Comparison of ENCODE assay signal across 27 cellular contexts in the genomic region with DNA sequence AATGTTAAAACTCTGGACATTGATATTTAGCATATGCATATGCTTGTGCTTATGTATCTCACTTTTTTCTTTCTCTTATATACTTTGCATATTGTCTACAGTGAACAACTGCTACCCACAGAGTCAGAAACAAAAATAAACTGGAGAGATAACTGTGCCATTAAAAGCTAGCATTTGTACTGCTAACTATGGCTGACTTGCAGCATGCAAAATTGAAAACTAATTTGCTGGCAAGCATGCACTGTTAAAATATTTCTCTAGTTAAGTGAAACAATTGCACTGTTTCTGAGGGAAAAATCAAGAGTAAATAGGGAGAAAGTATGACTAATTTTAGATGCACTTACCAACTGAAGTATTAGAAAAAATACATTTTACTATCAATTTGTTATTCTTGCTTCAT.
"Had no signal": no experiment of that assay in that cellular context is flagged by ENCODE, and none has a peak within 500 bp of the region (broad histone marks: within the 10 kb centered on the region; RNA-seq: fewer than 3 reads in every experiment).

No MANE protein-coding gene starts in this region.

- H3K27ac ChIP-seq: brain microvascular endothelial cell, cardiac muscle cell, KMS-11, Peyer's patch, RWPE1 had no signal

- H3K4me2 ChIP-seq: KMS-11 had no signal

- H3K27me3 ChIP-seq: brain microvascular endothelial cell, cardiac muscle cell, MG63, Peyer's patch had no signal

- H3K9ac ChIP-seq: KMS-11 had no signal

- DNase-seq: activated CD4-positive, alpha-beta T cell treated with anti-CD3 and anti-CD28 coated beads for 48 hours; activated CD4-positive, alpha-beta T cell treated with anti-CD3 and anti-CD28 coated beads, Interleukin-2, amount 50 U/mL, for 4 hours; activated CD4-positive, CD25-positive, alpha-beta regulatory T cell treated with anti-CD3 and anti-CD28 coated beads, Interleukin-2, amount 50 U/mL, for 72 hours; activated CD8-positive, alpha-beta memory T cell treated with anti-CD3 and anti-CD28 coated beads, Interleukin-2, amount 10 ng/mL, durations not matched to agents 7 days and 5 days; activated gamma-delta T cell; activated naive CD4-positive, alpha-beta T cell treated with anti-CD3 and anti-CD28 coated beads for 36 hours; activated naive CD8-positive, alpha-beta T cell treated with anti-CD3 and anti-CD28 coated beads, Interleukin-2, amount 10 ng/mL, durations not matched to agents 7 days and 5 days; activated T-cell treated with anti-CD3 and anti-CD28 coated beads, Interleukin-2, amount 50 U/mL, for 24 hours; aorta; brain microvascular endothelial cell; MG63; MV-4-11; NCI-H1092 treated with DMSO at 0.1 percent for 48 hours; NCI-H1436 treated with DMSO at 0.1 percent for 48 hours; NCI-H187; NCI-H2081; NCI-H510A treated with DMSO at 0.1 percent for 48 hours; NCI-H69; NK-92 treated with Interleukin-12 subunit alpha and Interleukin-12 subunit beta, amount 100 ng/mL, for 24 hours; Peyer's patch; SHP77 treated with DMSO at 0.1 percent for 48 hours; T-helper 17 cell; T-helper 9 cell had no signal

- ATAC-seq: activated CD8-positive, alpha-beta memory T cell treated with anti-CD3 and anti-CD28 coated beads, Interleukin-2, amount 10 ng/mL, durations not matched to agents 7 days and 5 days; T-helper 17 cell; WTC11 had no signal

- H3K4me3 ChIP-seq: cardiac muscle cell, MG63, Peyer's patch had no signal

- H3K4me1 ChIP-seq: Peyer's patch had no signal

- H3K9me3 ChIP-seq: MG63, Peyer's patch had no signal
